6 cellular contexts compared by ENCODE assay signal in genomic region chr1:178243890-178244289, GRCh38.
"Had no signal": no experiment of that assay in that cellular context is flagged by ENCODE, and none has a peak within 500 bp of the region (broad histone marks: within the 10 kb centered on the region; RNA-seq: fewer than 3 reads in every experiment).

No MANE protein-coding gene starts in this region.

- H3K4me1 ChIP-seq: HAP-1 had no signal

- H3K27ac ChIP-seq: GM23248 had no signal

- H3K36me3 ChIP-seq: HAP-1 had no signal

- H2AFZ ChIP-seq: GM23248 had no signal

- H3K4me3 ChIP-seq: GM23248, HAP-1 had no signal

- DNase-seq: GM23248, GOT3, H7, KG1 had no signal

- FAIRE-seq: HTR-8/SVneo had no signal

- H3K9ac ChIP-seq: GM23248 had no signal
